In genomic region chr1:7859406-7859805, GRCh38 we compare ENCODE assay signal across 33 cellular contexts. TPM values are rescaled to one million over a fixed set of nuclear protein-coding genes. Genes with fewer than 3 reads are reported as not detected.
"Had no signal": no experiment of that assay in that cellular context is flagged by ENCODE, and none has a peak within 500 bp of the region (broad histone marks: within the 10 kb centered on the region; RNA-seq: fewer than 3 reads in every experiment).

No MANE protein-coding gene starts in this region.

- H3K27me3 Mint-ChIP-seq: brain had no signal

- H3K4me1 ChIP-seq: ascending aorta, breast epithelium, colonic mucosa, foreskin keratinocyte, gastrocnemius medialis, heart left ventricle had no signal

- ATAC-seq: activated naive CD4-positive, alpha-beta T cell treated with anti-CD3 and anti-CD28 coated beads, Interleukin-2, amount 50 U/mL, for 72 hours; activated T-cell treated with anti-CD3 and anti-CD28 coated beads, Interleukin-2, amount 50 U/mL, for 4 hours; esophagus mucosa; foreskin keratinocyte; gastrocnemius medialis; heart left ventricle had no signal

- H3K27me3 ChIP-seq: ascending aorta, breast epithelium, cardiac muscle cell, colonic mucosa, foreskin keratinocyte, gastrocnemius medialis, heart left ventricle had no signal

- H3K36me3 ChIP-seq: ascending aorta, breast epithelium, cardiac muscle cell, colonic mucosa, gastrocnemius medialis, heart left ventricle had no signal

- H3K9me3 Mint-ChIP-seq: activated CD4-positive, alpha-beta memory T cell treated with anti-CD3 and anti-CD28 coated beads, Interleukin-2, amount 10 ng/mL, durations not matched to agents 7 days and 5 days; activated CD4-positive, alpha-beta T cell treated with anti-CD3 and anti-CD28 coated beads, Interleukin-2, amount 10 ng/mL, durations not matched to agents 7 days and 5 days; activated naive CD4-positive, alpha-beta T cell treated with anti-CD3 and anti-CD28 coated beads for 36 hours; activated naive CD4-positive, alpha-beta T cell treated with anti-CD3 and anti-CD28 coated beads, Interleukin-2, amount 50 U/mL, for 72 hours; activated naive CD8-positive, alpha-beta T cell treated with anti-CD3 and anti-CD28 coated beads, Interleukin-2, amount 10 ng/mL, durations not matched to agents 7 days and 5 days; activated T-cell treated with anti-CD3 and anti-CD28 coated beads, Interleukin-2, amount 50 U/mL, for 4 hours; activated T-helper 1 cell treated with anti-CD3 and anti-CD28 coated beads, Interleukin-12 subunit alpha, Interleukin-12 subunit beta, Interleukin-2, Interleukin-4 antibody, amounts not matched to agents 30 ng/mL and 10 ng/mL and 1 ng/mL, durations not matched to agents 14 hours and 24 hours and 36 hours; activated T-helper 2 cell treated with anti-CD3 and anti-CD28 coated beads, Interferon-gamma antibody, Interleukin-2, Interleukin-4, amounts not matched to agents 10 μg/mL and 5 μg/mL and 100 μg/mL, durations not matched to agents 14 hours and 24 hours and 36 hours had no signal

- FAIRE-seq: endometrium, endothelial cell of umbilical vein, TTC549 had no signal

- H3K27ac Mint-ChIP-seq: activated CD4-positive, alpha-beta memory T cell treated with anti-CD3 and anti-CD28 coated beads, Interleukin-2, amount 10 ng/mL, durations not matched to agents 7 days and 5 days; activated CD4-positive, alpha-beta T cell treated with anti-CD3 and anti-CD28 coated beads, Interleukin-2, amount 10 ng/mL, durations not matched to agents 7 days and 5 days; activated naive CD4-positive, alpha-beta T cell treated with anti-CD3 and anti-CD28 coated beads for 36 hours; activated naive CD4-positive, alpha-beta T cell treated with anti-CD3 and anti-CD28 coated beads, Interleukin-2, amount 50 U/mL, for 72 hours; activated naive CD8-positive, alpha-beta T cell treated with anti-CD3 and anti-CD28 coated beads, Interleukin-2, amount 10 ng/mL, durations not matched to agents 7 days and 5 days; activated T-helper 1 cell treated with anti-CD3 and anti-CD28 coated beads, Interleukin-12 subunit alpha, Interleukin-12 subunit beta, Interleukin-2, Interleukin-4 antibody, amounts not matched to agents 30 ng/mL and 10 ng/mL and 1 ng/mL, durations not matched to agents 14 hours and 24 hours and 36 hours; activated T-helper 2 cell treated with anti-CD3 and anti-CD28 coated beads, Interferon-gamma antibody, Interleukin-2, Interleukin-4, amounts not matched to agents 10 μg/mL and 5 μg/mL and 100 μg/mL, durations not matched to agents 14 hours and 24 hours and 36 hours; brain had no signal

- H3K27ac ChIP-seq: ascending aorta, breast epithelium, cardiac muscle cell, colonic mucosa, epithelial cell of prostate, foreskin keratinocyte, gastrocnemius medialis, heart left ventricle had no signal

- H3K36me3 Mint-ChIP-seq: activated naive CD4-positive, alpha-beta T cell treated with anti-CD3 and anti-CD28 coated beads, Interleukin-2, amount 50 U/mL, for 72 hours; activated naive CD8-positive, alpha-beta T cell treated with anti-CD3 and anti-CD28 coated beads, Interleukin-2, amount 10 ng/mL, durations not matched to agents 7 days and 5 days; brain had no signal

- H3K4me1 Mint-ChIP-seq: brain had no signal

- H3K9me3 ChIP-seq: ascending aorta, breast epithelium, colonic mucosa, gastrocnemius medialis, heart left ventricle had no signal

- H3K4me3 ChIP-seq: ascending aorta, breast epithelium, cardiac muscle cell, colonic mucosa, gastrocnemius medialis, heart left ventricle had no signal

- H3K4me3 Mint-ChIP-seq: activated CD4-positive, alpha-beta memory T cell treated with anti-CD3 and anti-CD28 coated beads, Interleukin-2, amount 10 ng/mL, durations not matched to agents 7 days and 5 days; activated CD4-positive, alpha-beta T cell treated with anti-CD3 and anti-CD28 coated beads, Interleukin-2, amount 10 ng/mL, durations not matched to agents 7 days and 5 days; activated naive CD4-positive, alpha-beta T cell treated with anti-CD3 and anti-CD28 coated beads for 36 hours; activated naive CD8-positive, alpha-beta T cell treated with anti-CD3 and anti-CD28 coated beads, Interleukin-2, amount 10 ng/mL, durations not matched to agents 7 days and 5 days; activated T-cell treated with anti-CD3 and anti-CD28 coated beads, Interleukin-2, amount 50 U/mL, for 4 hours; activated T-helper 1 cell treated with anti-CD3 and anti-CD28 coated beads, Interleukin-12 subunit alpha, Interleukin-12 subunit beta, Interleukin-2, Interleukin-4 antibody, amounts not matched to agents 30 ng/mL and 10 ng/mL and 1 ng/mL, durations not matched to agents 14 hours and 24 hours and 36 hours; brain had no signal

- DNase-seq: activated CD4-positive, alpha-beta memory T cell treated with anti-CD3 and anti-CD28 coated beads, Interleukin-2, amount 10 ng/mL, durations not matched to agents 7 days and 5 days; activated CD4-positive, alpha-beta T cell treated with anti-CD3 and anti-CD28 coated beads for 1 hour; activated CD4-positive, alpha-beta T cell treated with anti-CD3 and anti-CD28 coated beads for 4 hours; activated CD4-positive, alpha-beta T cell treated with anti-CD3 and anti-CD28 coated beads, Interleukin-2, amount 10 ng/mL, durations not matched to agents 7 days and 5 days; activated CD4-positive, alpha-beta T cell treated with anti-CD3 and anti-CD28 coated beads, Interleukin-2, amount 50 U/mL, for 4 hours; activated CD8-positive, alpha-beta memory T cell treated with anti-CD3 and anti-CD28 coated beads for 24 hours; activated effector memory CD4-positive, alpha-beta T cell treated with anti-CD3 and anti-CD28 coated beads, Interleukin-2, amount 50 U/mL, for 16 hours; activated naive CD4-positive, alpha-beta T cell treated with anti-CD3 and anti-CD28 coated beads for 36 hours; activated naive CD8-positive, alpha-beta T cell treated with anti-CD3 and anti-CD28 coated beads, Interleukin-2, amount 10 ng/mL, durations not matched to agents 7 days and 5 days; activated T-cell treated with anti-CD3 and anti-CD28 coated beads, Interleukin-2, amount 50 U/mL, for 4 hours; central memory CD4-positive, alpha-beta T cell; cerebellar nuclear complex; colonic mucosa; effector CD8-positive, alpha-beta T cell; foreskin keratinocyte; gastrocnemius medialis; glutamatergic neuron; heart left ventricle; T-helper 2 cell had no signal

RNA-seq across cellular contexts. Expression of gene UTS2, which starts 6.5 kb away (rescaled TPM):
- total RNA-seq: activated naive CD4-positive, alpha-beta T cell treated with anti-CD3 and anti-CD28 coated beads for 36 hours; activated T-helper 1 cell treated with anti-CD3 and anti-CD28 coated beads, Interleukin-12 subunit alpha, Interleukin-12 subunit beta, Interleukin-2, Interleukin-4 antibody, amounts not matched to agents 30 ng/mL and 10 ng/mL and 1 ng/mL, durations not matched to agents 14 hours and 24 hours and 36 hours; activated T-helper 2 cell treated with anti-CD3 and anti-CD28 coated beads, Interferon-gamma antibody, Interleukin-2, Interleukin-4, amounts not matched to agents 10 μg/mL and 5 μg/mL and 100 μg/mL, durations not matched to agents 14 hours and 24 hours and 36 hours; ascending aorta; cardiac muscle cell; dermis microvascular lymphatic vessel endothelial cell; endothelial cell of umbilical vein; esophagus mucosa; foreskin keratinocyte; gastrocnemius medialis; T-helper 1 cell treated with Interleukin-12 subunit alpha and Interleukin-12 subunit beta and Interleukin-4 antibody, amounts not matched to agents 30 ng/mL and 1 ng/mL, for 36 hours had no signal
- polyA plus RNA-seq: cardiac muscle cell, endothelial cell of umbilical vein, foreskin keratinocyte, heart left ventricle had no signal
